In the genomic region with DNA sequence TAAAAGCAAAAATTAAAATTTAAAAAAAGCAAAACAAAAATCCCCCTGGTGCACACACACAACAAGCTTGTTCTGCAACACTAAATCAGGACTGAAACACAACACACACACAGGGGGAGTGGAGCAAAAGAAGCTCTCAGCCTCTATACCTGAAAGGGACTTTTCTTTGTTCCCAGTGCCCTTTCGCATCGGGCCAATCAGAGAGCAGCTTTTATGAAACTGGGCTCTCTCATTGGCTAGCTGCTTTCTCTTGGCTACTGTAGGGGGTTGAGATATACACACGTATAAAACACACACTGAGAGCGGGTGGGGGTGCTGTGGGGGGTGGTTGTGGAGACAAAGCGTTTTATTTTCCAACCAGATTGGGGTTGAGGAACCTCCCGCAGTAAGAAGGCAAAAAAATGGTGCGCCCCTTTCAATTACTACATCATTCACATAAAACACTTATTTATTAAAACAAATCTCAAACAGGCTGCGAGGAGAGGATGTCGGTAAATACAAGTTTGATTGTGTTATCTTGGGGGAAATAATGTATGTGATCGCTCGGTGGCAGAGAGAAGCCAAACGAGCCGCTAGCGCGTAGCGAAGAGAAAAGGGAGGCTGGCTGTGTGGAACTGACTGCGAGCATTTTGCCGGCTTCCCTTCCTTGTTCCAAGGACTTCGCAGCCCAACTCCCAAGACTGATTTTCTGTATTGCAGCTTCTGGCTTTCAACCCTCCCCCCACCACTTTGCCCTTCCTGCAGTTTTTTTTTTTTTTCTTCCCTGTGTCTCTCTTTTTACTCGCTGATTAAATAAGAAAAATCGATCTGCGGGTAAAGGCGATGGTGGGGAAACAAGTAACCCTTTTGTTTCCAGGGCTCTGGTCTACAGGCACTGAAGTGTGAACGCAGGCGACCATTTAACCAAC, we compare ENCODE assay signal across 2 cellular contexts.
A peak's percentile ranks its signal among the peaks of the same experiment; 100 is the strongest.
TF ChIP-seq lines count a peak whose summit lies in the region.

No MANE protein-coding gene starts in this region.

TF ChIP-seq in HEK293, 187 proteins besides CTCF, POLR2A, EP300 and RAD21 (continued from another document and continues in another):
- TF ChIP-seq, protein P1, sequence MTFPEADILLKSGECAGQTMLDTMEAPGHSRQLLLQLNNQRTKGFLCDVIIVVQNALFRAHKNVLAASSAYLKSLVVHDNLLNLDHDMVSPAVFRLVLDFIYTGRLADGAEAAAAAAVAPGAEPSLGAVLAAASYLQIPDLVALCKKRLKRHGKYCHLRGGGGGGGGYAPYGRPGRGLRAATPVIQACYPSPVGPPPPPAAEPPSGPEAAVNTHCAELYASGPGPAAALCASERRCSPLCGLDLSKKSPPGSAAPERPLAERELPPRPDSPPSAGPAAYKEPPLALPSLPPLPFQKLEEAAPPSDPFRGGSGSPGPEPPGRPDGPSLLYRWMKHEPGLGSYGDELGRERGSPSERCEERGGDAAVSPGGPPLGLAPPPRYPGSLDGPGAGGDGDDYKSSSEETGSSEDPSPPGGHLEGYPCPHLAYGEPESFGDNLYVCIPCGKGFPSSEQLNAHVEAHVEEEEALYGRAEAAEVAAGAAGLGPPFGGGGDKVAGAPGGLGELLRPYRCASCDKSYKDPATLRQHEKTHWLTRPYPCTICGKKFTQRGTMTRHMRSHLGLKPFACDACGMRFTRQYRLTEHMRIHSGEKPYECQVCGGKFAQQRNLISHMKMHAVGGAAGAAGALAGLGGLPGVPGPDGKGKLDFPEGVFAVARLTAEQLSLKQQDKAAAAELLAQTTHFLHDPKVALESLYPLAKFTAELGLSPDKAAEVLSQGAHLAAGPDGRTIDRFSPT (tag by site-specific recombination; IDR thresholded peaks at IDR 0.05), result no peak
- TF ChIP-seq ZNF394 (tag by site-specific recombination; IDR thresholded peaks at IDR 0.05; ENCODE audit: borderline replicate concordance) (peak; percentile 53; the same call in 1 of the 2 replicates), ZNF664 (tag by site-specific recombination; IDR thresholded peaks at IDR 0.05) (0 out of 2 replicates have a peak, but pooled peaks have one; percentile 8), ZNF48 (tag by site-specific recombination; IDR thresholded peaks at IDR 0.05) (no peak), ZNF791 (tag by site-specific recombination; IDR thresholded peaks at IDR 0.05) (no peak), ZNF433 (tag by site-specific recombination; IDR thresholded peaks at IDR 0.05; ENCODE audit: low read depth) (no peak), ZNF843 (tag by site-specific recombination; IDR thresholded peaks at IDR 0.05) (peak; percentile 61), ZNF510 (tag by site-specific recombination; IDR thresholded peaks at IDR 0.05; ENCODE audit: insufficient replicate concordance) (no peak), GFI1B (tag by site-specific recombination; IDR thresholded peaks at IDR 0.05) (0 out of 2 replicates have a peak, but pooled peaks have one; percentile 8), ZNF777 (tag by site-specific recombination; IDR thresholded peaks at IDR 0.05; ENCODE audit: borderline replicate concordance) (no peak), ZNF747 (tag by site-specific recombination; IDR thresholded peaks at IDR 0.05) (no peak), SCRT1 (tag by site-specific recombination; IDR thresholded peaks at IDR 0.05; ENCODE audit: borderline replicate concordance) (no peak), SP3 (tag by site-specific recombination; IDR thresholded peaks at IDR 0.05) (peak; percentile 28; the same call in 1 of the 2 replicates), ZNF2 (tag by site-specific recombination; IDR thresholded peaks at IDR 0.05) (peak; percentile 59; the same call in 1 of the 2 replicates)
- TF ChIP-seq, protein P2, sequence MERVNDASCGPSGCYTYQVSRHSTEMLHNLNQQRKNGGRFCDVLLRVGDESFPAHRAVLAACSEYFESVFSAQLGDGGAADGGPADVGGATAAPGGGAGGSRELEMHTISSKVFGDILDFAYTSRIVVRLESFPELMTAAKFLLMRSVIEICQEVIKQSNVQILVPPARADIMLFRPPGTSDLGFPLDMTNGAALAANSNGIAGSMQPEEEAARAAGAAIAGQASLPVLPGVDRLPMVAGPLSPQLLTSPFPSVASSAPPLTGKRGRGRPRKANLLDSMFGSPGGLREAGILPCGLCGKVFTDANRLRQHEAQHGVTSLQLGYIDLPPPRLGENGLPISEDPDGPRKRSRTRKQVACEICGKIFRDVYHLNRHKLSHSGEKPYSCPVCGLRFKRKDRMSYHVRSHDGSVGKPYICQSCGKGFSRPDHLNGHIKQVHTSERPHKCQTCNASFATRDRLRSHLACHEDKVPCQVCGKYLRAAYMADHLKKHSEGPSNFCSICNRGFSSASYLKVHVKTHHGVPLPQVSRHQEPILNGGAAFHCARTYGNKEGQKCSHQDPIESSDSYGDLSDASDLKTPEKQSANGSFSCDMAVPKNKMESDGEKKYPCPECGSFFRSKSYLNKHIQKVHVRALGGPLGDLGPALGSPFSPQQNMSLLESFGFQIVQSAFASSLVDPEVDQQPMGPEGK (tag by site-specific recombination; IDR thresholded peaks at IDR 0.05), result peak; percentile 97
- TF ChIP-seq, protein P3, sequence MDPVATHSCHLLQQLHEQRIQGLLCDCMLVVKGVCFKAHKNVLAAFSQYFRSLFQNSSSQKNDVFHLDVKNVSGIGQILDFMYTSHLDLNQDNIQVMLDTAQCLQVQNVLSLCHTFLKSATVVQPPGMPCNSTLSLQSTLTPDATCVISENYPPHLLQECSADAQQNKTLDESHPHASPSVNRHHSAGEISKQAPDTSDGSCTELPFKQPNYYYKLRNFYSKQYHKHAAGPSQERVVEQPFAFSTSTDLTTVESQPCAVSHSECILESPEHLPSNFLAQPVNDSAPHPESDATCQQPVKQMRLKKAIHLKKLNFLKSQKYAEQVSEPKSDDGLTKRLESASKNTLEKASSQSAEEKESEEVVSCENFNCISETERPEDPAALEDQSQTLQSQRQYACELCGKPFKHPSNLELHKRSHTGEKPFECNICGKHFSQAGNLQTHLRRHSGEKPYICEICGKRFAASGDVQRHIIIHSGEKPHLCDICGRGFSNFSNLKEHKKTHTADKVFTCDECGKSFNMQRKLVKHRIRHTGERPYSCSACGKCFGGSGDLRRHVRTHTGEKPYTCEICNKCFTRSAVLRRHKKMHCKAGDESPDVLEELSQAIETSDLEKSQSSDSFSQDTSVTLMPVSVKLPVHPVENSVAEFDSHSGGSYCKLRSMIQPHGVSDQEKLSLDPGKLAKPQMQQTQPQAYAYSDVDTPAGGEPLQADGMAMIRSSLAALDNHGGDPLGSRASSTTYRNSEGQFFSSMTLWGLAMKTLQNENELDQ (tag by site-specific recombination; IDR thresholded peaks at IDR 0.05; ENCODE audit: low read depth), result no peak
- TF ChIP-seq, protein P4, sequence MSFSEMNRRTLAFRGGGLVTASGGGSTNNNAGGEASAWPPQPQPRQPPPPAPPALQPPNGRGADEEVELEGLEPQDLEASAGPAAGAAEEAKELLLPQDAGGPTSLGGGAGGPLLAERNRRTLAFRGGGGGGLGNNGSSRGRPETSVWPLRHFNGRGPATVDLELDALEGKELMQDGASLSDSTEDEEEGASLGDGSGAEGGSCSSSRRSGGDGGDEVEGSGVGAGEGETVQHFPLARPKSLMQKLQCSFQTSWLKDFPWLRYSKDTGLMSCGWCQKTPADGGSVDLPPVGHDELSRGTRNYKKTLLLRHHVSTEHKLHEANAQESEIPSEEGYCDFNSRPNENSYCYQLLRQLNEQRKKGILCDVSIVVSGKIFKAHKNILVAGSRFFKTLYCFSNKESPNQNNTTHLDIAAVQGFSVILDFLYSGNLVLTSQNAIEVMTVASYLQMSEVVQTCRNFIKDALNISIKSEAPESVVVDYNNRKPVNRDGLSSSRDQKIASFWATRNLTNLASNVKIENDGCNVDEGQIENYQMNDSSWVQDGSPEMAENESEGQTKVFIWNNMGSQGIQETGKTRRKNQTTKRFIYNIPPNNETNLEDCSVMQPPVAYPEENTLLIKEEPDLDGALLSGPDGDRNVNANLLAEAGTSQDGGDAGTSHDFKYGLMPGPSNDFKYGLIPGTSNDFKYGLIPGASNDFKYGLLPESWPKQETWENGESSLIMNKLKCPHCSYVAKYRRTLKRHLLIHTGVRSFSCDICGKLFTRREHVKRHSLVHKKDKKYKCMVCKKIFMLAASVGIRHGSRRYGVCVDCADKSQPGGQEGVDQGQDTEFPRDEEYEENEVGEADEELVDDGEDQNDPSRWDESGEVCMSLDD (tag by site-specific recombination; IDR thresholded peaks at IDR 0.05), result peak; percentile 49; the same call in 1 of the 2 replicates

TF ChIP-seq in HepG2, 621 proteins besides CTCF, POLR2A, EP300 and RAD21 (continued from another document and continues in another):
- TF ChIP-seq, protein P5, sequence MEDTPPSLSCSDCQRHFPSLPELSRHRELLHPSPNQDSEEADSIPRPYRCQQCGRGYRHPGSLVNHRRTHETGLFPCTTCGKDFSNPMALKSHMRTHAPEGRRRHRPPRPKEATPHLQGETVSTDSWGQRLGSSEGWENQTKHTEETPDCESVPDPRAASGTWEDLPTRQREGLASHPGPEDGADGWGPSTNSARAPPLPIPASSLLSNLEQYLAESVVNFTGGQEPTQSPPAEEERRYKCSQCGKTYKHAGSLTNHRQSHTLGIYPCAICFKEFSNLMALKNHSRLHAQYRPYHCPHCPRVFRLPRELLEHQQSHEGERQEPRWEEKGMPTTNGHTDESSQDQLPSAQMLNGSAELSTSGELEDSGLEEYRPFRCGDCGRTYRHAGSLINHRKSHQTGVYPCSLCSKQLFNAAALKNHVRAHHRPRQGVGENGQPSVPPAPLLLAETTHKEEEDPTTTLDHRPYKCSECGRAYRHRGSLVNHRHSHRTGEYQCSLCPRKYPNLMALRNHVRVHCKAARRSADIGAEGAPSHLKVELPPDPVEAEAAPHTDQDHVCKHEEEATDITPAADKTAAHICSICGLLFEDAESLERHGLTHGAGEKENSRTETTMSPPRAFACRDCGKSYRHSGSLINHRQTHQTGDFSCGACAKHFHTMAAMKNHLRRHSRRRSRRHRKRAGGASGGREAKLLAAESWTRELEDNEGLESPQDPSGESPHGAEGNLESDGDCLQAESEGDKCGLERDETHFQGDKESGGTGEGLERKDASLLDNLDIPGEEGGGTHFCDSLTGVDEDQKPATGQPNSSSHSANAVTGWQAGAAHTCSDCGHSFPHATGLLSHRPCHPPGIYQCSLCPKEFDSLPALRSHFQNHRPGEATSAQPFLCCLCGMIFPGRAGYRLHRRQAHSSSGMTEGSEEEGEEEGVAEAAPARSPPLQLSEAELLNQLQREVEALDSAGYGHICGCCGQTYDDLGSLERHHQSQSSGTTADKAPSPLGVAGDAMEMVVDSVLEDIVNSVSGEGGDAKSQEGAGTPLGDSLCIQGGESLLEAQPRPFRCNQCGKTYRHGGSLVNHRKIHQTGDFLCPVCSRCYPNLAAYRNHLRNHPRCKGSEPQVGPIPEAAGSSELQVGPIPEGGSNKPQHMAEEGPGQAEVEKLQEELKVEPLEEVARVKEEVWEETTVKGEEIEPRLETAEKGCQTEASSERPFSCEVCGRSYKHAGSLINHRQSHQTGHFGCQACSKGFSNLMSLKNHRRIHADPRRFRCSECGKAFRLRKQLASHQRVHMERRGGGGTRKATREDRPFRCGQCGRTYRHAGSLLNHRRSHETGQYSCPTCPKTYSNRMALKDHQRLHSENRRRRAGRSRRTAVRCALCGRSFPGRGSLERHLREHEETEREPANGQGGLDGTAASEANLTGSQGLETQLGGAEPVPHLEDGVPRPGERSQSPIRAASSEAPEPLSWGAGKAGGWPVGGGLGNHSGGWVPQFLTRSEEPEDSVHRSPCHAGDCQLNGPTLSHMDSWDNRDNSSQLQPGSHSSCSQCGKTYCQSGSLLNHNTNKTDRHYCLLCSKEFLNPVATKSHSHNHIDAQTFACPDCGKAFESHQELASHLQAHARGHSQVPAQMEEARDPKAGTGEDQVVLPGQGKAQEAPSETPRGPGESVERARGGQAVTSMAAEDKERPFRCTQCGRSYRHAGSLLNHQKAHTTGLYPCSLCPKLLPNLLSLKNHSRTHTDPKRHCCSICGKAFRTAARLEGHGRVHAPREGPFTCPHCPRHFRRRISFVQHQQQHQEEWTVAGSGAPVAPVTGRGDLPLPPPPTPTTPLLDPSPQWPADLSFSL (CRISPR knock-in tag; IDR thresholded peaks at IDR 0.05), result no peak
- no peak for TF ChIP-seq HCFC1 (IDR thresholded peaks at IDR 0.05; ENCODE audit: low read depth, low read length)
- TF ChIP-seq, protein P6, sequence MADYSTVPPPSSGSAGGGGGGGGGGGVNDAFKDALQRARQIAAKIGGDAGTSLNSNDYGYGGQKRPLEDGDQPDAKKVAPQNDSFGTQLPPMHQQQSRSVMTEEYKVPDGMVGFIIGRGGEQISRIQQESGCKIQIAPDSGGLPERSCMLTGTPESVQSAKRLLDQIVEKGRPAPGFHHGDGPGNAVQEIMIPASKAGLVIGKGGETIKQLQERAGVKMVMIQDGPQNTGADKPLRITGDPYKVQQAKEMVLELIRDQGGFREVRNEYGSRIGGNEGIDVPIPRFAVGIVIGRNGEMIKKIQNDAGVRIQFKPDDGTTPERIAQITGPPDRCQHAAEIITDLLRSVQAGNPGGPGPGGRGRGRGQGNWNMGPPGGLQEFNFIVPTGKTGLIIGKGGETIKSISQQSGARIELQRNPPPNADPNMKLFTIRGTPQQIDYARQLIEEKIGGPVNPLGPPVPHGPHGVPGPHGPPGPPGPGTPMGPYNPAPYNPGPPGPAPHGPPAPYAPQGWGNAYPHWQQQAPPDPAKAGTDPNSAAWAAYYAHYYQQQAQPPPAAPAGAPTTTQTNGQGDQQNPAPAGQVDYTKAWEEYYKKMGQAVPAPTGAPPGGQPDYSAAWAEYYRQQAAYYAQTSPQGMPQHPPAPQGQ (CRISPR knock-in tag; IDR thresholded peaks at IDR 0.05; ENCODE audit: borderline replicate concordance), result no peak
- no peak for TF ChIP-seq ZNF337 (CRISPR knock-in tag; IDR thresholded peaks at IDR 0.05; ENCODE audit: borderline replicate concordance, low read depth)
- no peak for TF ChIP-seq PHF5A (CRISPR knock-in tag; IDR thresholded peaks at IDR 0.05; ENCODE audit: low read depth, unreplicated experiment)
- no peak for TF ChIP-seq ZNF674 (CRISPR knock-in tag; IDR thresholded peaks at IDR 0.05; ENCODE audit: low read depth)
- TF ChIP-seq HDAC1 (CRISPR knock-in tag; IDR thresholded peaks at IDR 0.05), result peak; percentile 49; the same call in 1 of the 2 replicates
- TF ChIP-seq ZFP90 (CRISPR knock-in tag; IDR thresholded peaks at IDR 0.05; ENCODE audit: borderline replicate concordance), result no peak
- TF ChIP-seq ZNF75D (CRISPR knock-in tag; IDR thresholded peaks at IDR 0.05; ENCODE audit: borderline replicate concordance), result no peak
- no peak for TF ChIP-seq ZNF34 (CRISPR knock-in tag; IDR thresholded peaks at IDR 0.05; ENCODE audit: borderline replicate concordance)
- TF ChIP-seq HOXA7 (CRISPR knock-in tag; IDR thresholded peaks at IDR 0.05), result no peak
- 0 out of 2 replicates have a peak, but pooled peaks have one; percentile 12 for TF ChIP-seq HNF4A (CRISPR knock-in tag; IDR thresholded peaks at IDR 0.05)
- no peak for TF ChIP-seq ZNF552 (CRISPR knock-in tag; IDR thresholded peaks at IDR 0.05; ENCODE audit: borderline replicate concordance)
- TF ChIP-seq, protein P7, sequence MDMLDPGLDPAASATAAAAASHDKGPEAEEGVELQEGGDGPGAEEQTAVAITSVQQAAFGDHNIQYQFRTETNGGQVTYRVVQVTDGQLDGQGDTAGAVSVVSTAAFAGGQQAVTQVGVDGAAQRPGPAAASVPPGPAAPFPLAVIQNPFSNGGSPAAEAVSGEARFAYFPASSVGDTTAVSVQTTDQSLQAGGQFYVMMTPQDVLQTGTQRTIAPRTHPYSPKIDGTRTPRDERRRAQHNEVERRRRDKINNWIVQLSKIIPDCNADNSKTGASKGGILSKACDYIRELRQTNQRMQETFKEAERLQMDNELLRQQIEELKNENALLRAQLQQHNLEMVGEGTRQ (IDR thresholded peaks at IDR 0.05; ENCODE audit: low read depth, low read length), result no peak
- TF ChIP-seq, protein P7 (CRISPR knock-in tag; IDR thresholded peaks at IDR 0.05; ENCODE audit: borderline replicate concordance), result no peak
- no peak for TF ChIP-seq TAF15 (IDR thresholded peaks at IDR 0.05; ENCODE audit: low read depth, low read length, poor library complexity, severe bottlenecking)
- no peak for TF ChIP-seq SMAD1 (CRISPR knock-in tag; IDR thresholded peaks at IDR 0.05; ENCODE audit: borderline replicate concordance, low read depth)
